Comparison of ENCODE assay signal across 12 cellular contexts in genomic region chr12:96263449-96263902, GRCh38.
A peak's percentile ranks its signal among the peaks of the same experiment; 100 is the strongest.
DNase-seq lines count a peak whose midpoint lies in the region; ATAC-seq and TF ChIP-seq lines count a peak whose summit lies in the region.
"Had no signal": no experiment of that assay in that cellular context is flagged by ENCODE, and none has a peak within 500 bp of the region (broad histone marks: within the 10 kb centered on the region; RNA-seq: fewer than 3 reads in every experiment).

No MANE protein-coding gene starts in this region.

- H3K4me1 ChIP-seq in left ventricle myocardium inferior (peaks cover 45% of the 10 kb centered on the region), upper lobe of right lung (peaks cover 2% of the 10 kb centered on the region), ovary (ENCODE audit: insufficient read depth) (peaks cover 2% of the 10 kb centered on the region)
- H3K4me1 ChIP-seq: BLaER1 had no signal

- no peak for TF ChIP-seq POLR2A in ovary (IDR thresholded peaks at IDR 0.05)

- ATAC-seq in left ventricle myocardium superior (no peak), left lobe of liver (peak; percentile 96), upper lobe of right lung (peak; percentile 59)
- ATAC-seq: activated CD4-positive, CD25-positive, alpha-beta regulatory T cell treated with anti-CD3 and anti-CD28 coated beads, Interleukin-2, amount 50 U/mL, for 24 hours had no signal

- POLR2A ChIA-PET in RWPE1 (lab: Yijun Ruan, JAX; ENCODE audit: low non-redundant PET), result no interaction called here

- TF ChIP-seq CTCF in left ventricle myocardium inferior (IDR thresholded peaks at IDR 0.05; ENCODE audit: borderline replicate concordance) (no peak), RWPE1 (conservative IDR thresholded peaks at IDR 0.05; ENCODE audit: low read depth) (no peak), upper lobe of right lung (IDR thresholded peaks at IDR 0.05) (no peak), ovary (IDR thresholded peaks at IDR 0.05) (no peak)

- no peak overlapping the region for H3K4me3 ChIP-seq in left ventricle myocardium inferior
- no peak overlapping the region for H3K4me3 ChIP-seq in upper lobe of right lung
- no peak overlapping the region for H3K4me3 ChIP-seq in ovary
- H3K4me3 ChIP-seq: BLaER1 had no signal

- intact Hi-C loops in left ventricle myocardium inferior (cut with micrococcal nuclease) (no loop called here), left ventricle myocardium superior (cut with micrococcal nuclease) (loop anchor here (5.0 kb wide), 1 partner anchor 39 kb away; no protein-coding TSS in a partner anchor), upper lobe of right lung (cut with DNase I) (no loop called here), ovary (cut with DNase I) (no loop called here)

- no peaks in the 10 kb centered on the region for H3K9me3 ChIP-seq in left ventricle myocardium inferior (replicated peaks)
- no peaks in the 10 kb centered on the region for H3K9me3 ChIP-seq in upper lobe of right lung
- no peaks in the 10 kb centered on the region for H3K9me3 ChIP-seq in ovary
- H3K9me3 ChIP-seq: BLaER1 had no signal

- WGBS in ovary, 3 donors, result 19 to 48% (median 26%) methylated on average over 11 of the region's 11 CpGs

- no peak for DNase-seq in left ventricle myocardium inferior
- no peak for DNase-seq in left ventricle myocardium superior
- no peak for DNase-seq in RWPE1 (ENCODE audit: low spot score)
- DNase-seq in left lobe of liver (ENCODE audit: low spot score), result peak; percentile 82
- DNase-seq in upper lobe of right lung, result no peak
- DNase-seq in retina, result no peak
- no peak for DNase-seq in ovary
- no peak for DNase-seq in stimulated activated CD4-positive, alpha-beta T cell treated with anti-CD3 and anti-CD28 coated beads, Interleukin-4, amount 100 ng/mL, for 4 hours
- DNase-seq: NCI-H1417 treated with DMSO at 0.1 percent for 48 hours had no signal

- H3K36me3 ChIP-seq in left ventricle myocardium inferior (peaks cover 35% of the 10 kb centered on the region), upper lobe of right lung (peaks cover 47% of the 10 kb centered on the region), ovary (no peaks in the 10 kb centered on the region)

- CTCF ChIA-PET in RWPE1 (lab: Yijun Ruan, JAX), result interaction anchor here (0.6 kb wide), 1 partner anchor 48 kb away, joined by 3 read pairs; no protein-coding TSS in a partner anchor

- TF ChIP-seq EP300 in ovary (IDR thresholded peaks at IDR 0.05), result no peak

- peak overlapping the region; percentile 25 for H3K27ac ChIP-seq in left ventricle myocardium inferior (replicated peaks)
- peak overlapping the region; percentile 24 for H3K27ac ChIP-seq in RWPE1
- no peak overlapping the region for H3K27ac ChIP-seq in upper lobe of right lung
- no peak overlapping the region for H3K27ac ChIP-seq in ovary
- H3K27ac ChIP-seq: BLaER1, HL-60 had no signal

- H3K27me3 ChIP-seq in left ventricle myocardium inferior (ENCODE audit: low read depth), result no peaks in the 10 kb centered on the region
- H3K27me3 ChIP-seq in upper lobe of right lung, result no peaks in the 10 kb centered on the region
- H3K27me3 ChIP-seq in ovary, result no peaks in the 10 kb centered on the region
- H3K27me3 ChIP-seq: BLaER1 had no signal

Comparison
In these comparisons a context has a peak if more than half of its experiments do, and no peak if none do; other contexts are left out.
1. H3K27ac ChIP-seq: peak in left ventricle myocardium inferior (single experiment) and RWPE1 (single experiment); none in upper lobe of right lung (single experiment) and ovary (0 of 2).